Comparison of ENCODE assay signal across 8 cellular contexts in the genomic region with DNA sequence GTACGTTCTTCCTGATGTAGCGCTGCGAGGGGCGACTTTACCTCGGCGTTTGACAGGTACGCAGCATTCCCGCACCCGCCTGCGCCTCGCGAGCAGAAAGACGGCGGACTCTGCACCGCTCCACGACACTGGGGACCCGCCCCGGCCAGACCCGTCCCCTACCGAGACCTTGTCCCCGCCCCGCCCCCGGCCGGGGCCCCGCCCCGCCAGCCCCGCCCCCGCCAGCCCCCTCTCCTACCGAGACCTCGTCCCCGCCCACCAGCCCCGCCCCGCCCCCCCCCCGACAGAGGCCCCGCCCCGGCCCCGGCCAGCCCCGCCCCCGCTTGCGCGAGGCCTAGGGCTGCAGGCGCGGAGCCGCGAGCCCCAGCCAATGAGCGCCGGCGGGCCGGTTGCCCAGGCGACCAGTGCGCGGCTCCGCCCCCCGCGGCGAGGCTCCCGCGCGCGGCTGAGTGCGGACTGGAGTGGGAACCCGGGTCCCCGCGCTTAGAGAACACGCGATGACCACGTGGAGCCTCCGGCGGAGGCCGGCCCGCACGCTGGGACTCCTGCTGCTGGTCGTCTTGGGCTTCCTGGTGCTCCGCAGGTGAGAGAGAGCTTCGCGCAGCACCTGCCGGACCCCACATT. TPM values are rescaled to one million over a fixed set of nuclear protein-coding genes. Genes with fewer than 3 reads are reported as not detected.
DNase-seq lines count a peak whose midpoint lies in the region; ATAC-seq, FAIRE-seq and TF ChIP-seq lines count a peak whose summit lies in the region.

A gene with protein sequence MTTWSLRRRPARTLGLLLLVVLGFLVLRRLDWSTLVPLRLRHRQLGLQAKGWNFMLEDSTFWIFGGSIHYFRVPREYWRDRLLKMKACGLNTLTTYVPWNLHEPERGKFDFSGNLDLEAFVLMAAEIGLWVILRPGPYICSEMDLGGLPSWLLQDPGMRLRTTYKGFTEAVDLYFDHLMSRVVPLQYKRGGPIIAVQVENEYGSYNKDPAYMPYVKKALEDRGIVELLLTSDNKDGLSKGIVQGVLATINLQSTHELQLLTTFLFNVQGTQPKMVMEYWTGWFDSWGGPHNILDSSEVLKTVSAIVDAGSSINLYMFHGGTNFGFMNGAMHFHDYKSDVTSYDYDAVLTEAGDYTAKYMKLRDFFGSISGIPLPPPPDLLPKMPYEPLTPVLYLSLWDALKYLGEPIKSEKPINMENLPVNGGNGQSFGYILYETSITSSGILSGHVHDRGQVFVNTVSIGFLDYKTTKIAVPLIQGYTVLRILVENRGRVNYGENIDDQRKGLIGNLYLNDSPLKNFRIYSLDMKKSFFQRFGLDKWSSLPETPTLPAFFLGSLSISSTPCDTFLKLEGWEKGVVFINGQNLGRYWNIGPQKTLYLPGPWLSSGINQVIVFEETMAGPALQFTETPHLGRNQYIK (plus strand): TSS at position 424 of the 624 bp plus-strand sequence. CDS start 74 bp downstream, at position 498.

- no peak for FAIRE-seq in bronchial epithelial cell (lab: Jason Lieb, UNC)

- peak; percentile 89 for ATAC-seq in GM21825 (IDR thresholded peaks at IDR 0.05; ENCODE audit: unreplicated experiment)

- TF ChIP-seq CTCF in bronchial epithelial cell (IDR thresholded peaks at IDR 0.05; ENCODE audit: insufficient read depth, low read length, severe bottlenecking) (no peak), kidney epithelial cell (IDR thresholded peaks at IDR 0.05; ENCODE audit: insufficient read depth, low read length, poor library complexity, severe bottlenecking) (no peak)

- H3K36me3 ChIP-seq in bronchial epithelial cell (ENCODE audit: control insufficient read depth, insufficient read depth, low read length) (no peaks in the 10 kb centered on the region), kidney epithelial cell (ENCODE audit: control insufficient read depth, insufficient read depth, low read length) (no peaks in the 10 kb centered on the region)

- H3K27me3 ChIP-seq in bronchial epithelial cell (ENCODE audit: control insufficient read depth, insufficient read depth, low read length) = no peaks in the 10 kb centered on the region
- H3K27me3 ChIP-seq in kidney epithelial cell (ENCODE audit: control insufficient read depth, insufficient read depth, low read length) = peaks cover 10% of the 10 kb centered on the region

- H3K4me3 ChIP-seq in bronchial epithelial cell (ENCODE audit: low read depth, low read length) = peak within 1 kb of the TSS; percentile 47
- peak within 1 kb of the TSS; percentile 41 for H3K4me3 ChIP-seq in kidney epithelial cell (ENCODE audit: low read depth, low read length)

- DNase-seq in DMS 273 treated with DMSO at 0.1 percent for 48 hours (lab: John Stamatoyannopoulos, UW) = peak; percentile 19
- DNase-seq in NCI-H1105 (lab: John Stamatoyannopoulos, UW) = peak; percentile 87
- peak; percentile 51 to 68 (median 62) for DNase-seq in activated CD4-positive, CD25-positive, alpha-beta regulatory T cell (lab: John Stamatoyannopoulos, UW)
- peak; percentile 29 for DNase-seq in bronchial epithelial cell (ENCODE audit: low read depth)
- DNase-seq in kidney epithelial cell (ENCODE audit: low read depth) = no peak
- peak; percentile 83 for DNase-seq in stimulated activated CD4-positive, alpha-beta T cell treated with anti-CD3 and anti-CD28 coated beads, Interleukin-15, amount 100 ng/mL, for 24 hours
- no peak for DNase-seq in HuH-7 (ENCODE audit: low spot score)

RNA-seq across cellular contexts. Expression of the gene that starts here (rescaled TPM):
- total RNA-seq in bronchial epithelial cell = 2.9 and 3.4 TPM in 2 replicates
- total RNA-seq in kidney epithelial cell = 14.8 and 16.3 TPM in 2 replicates

Comparison
In these comparisons a context has a peak if more than half of its experiments do, and no peak if none do; other contexts are left out.
1. DNase-seq: peak in DMS 273 treated with DMSO at 0.1 percent for 48 hours (single experiment), NCI-H1105 (single experiment), activated CD4-positive, CD25-positive, alpha-beta regulatory T cell (4 of 4), bronchial epithelial cell (single experiment) and stimulated activated CD4-positive, alpha-beta T cell treated with anti-CD3 and anti-CD28 coated beads, Interleukin-15, amount 100 ng/mL, for 24 hours (single experiment); none in kidney epithelial cell (single experiment) and HuH-7 (single experiment).